In genomic region chr1:41507152-41507720, GRCh38 we compare ENCODE assay signal across 1 cellular context.
TF ChIP-seq lines count a peak whose summit lies in the region.

No MANE protein-coding gene starts in this region.

TF ChIP-seq in GM23338, 12 proteins besides CTCF, POLR2A, EP300 and RAD21:
- TF ChIP-seq ZNF462 (CRISPR knock-in tag; IDR thresholded peaks at IDR 0.05), result no peak
- no peak for TF ChIP-seq NANOG (IDR thresholded peaks at IDR 0.05; ENCODE audit: borderline replicate concordance)
- no peak for TF ChIP-seq REST (IDR thresholded peaks at IDR 0.05; ENCODE audit: unreplicated experiment)
- TF ChIP-seq STAT1 (IDR thresholded peaks at IDR 0.05; ENCODE audit: unreplicated experiment), result no peak
- no peak for TF ChIP-seq ZNF331 (CRISPR knock-in tag; IDR thresholded peaks at IDR 0.05; ENCODE audit: low read depth)
- no peak for TF ChIP-seq ZNF114 (CRISPR knock-in tag; IDR thresholded peaks at IDR 0.05)
- no peak for TF ChIP-seq POLR2AphosphoS5 (IDR thresholded peaks at IDR 0.05; ENCODE audit: low read depth)
- TF ChIP-seq CREB1 (CRISPR knock-in tag; IDR thresholded peaks at IDR 0.05; ENCODE audit: low read depth), result no peak
- TF ChIP-seq JUNB (IDR thresholded peaks at IDR 0.05; ENCODE audit: unreplicated experiment), result no peak
- no peak for TF ChIP-seq EZH2 (IDR thresholded peaks at IDR 0.05; ENCODE audit: low read depth, unreplicated experiment)
- TF ChIP-seq ETS1 (IDR thresholded peaks at IDR 0.05), result no peak
- TF ChIP-seq EZH2phosphoT487 (IDR thresholded peaks at IDR 0.05; ENCODE audit: unreplicated experiment), result no peak
